In genomic region chr13:106570354-106570822, GRCh38 we compare ENCODE assay signal across 9 cellular contexts. TPM values are rescaled to one million over a fixed set of nuclear protein-coding genes. Genes with fewer than 3 reads are reported as not detected.
A peak's percentile ranks its signal among the peaks of the same experiment; 100 is the strongest.
DNase-seq lines count a peak whose midpoint lies in the region; ATAC-seq and TF ChIP-seq lines count a peak whose summit lies in the region.
"Had no signal": no experiment of that assay in that cellular context is flagged by ENCODE, and none has a peak within 500 bp of the region (broad histone marks: within the 10 kb centered on the region; RNA-seq: fewer than 3 reads in every experiment).

No MANE protein-coding gene starts in this region.

- no peak overlapping the region for H3K4me2 ChIP-seq in PC-3 (ENCODE audit: low read length)

- H3K27ac ChIP-seq in PC-3 (ENCODE audit: low read length), result no peak overlapping the region
- H3K27ac ChIP-seq: SJSA1 had no signal

- peaks cover 25% of the 10 kb centered on the region for H3K79me2 ChIP-seq in PC-3 (ENCODE audit: low read length)

- no peak overlapping the region for H2AFZ ChIP-seq in PC-3 (ENCODE audit: low read length)

- H3K9me2 ChIP-seq in PC-3 (replicated peaks; ENCODE audit: low read length), result no peaks in the 10 kb centered on the region

- H3K9me3 ChIP-seq in PC-3 (ENCODE audit: low read length), result no peaks in the 10 kb centered on the region
- H3K9me3 ChIP-seq: SJSA1 had no signal

- intact Hi-C loops in PC-3 (cut with micrococcal nuclease) (no loop called here), left ventricle myocardium superior (cut with micrococcal nuclease) (no loop called here)

- POLR2A ChIA-PET in HEK293T (lab: Yijun Ruan, JAX), result no interaction called here
- POLR2A ChIA-PET in PC-3 (lab: Charles Lee; ENCODE audit: unreplicated experiment), result no interaction called here

- H3K4me1 ChIP-seq in PC-3 (ENCODE audit: insufficient read depth, low read length), result peaks cover 15% of the 10 kb centered on the region

- no peaks in the 10 kb centered on the region for H3K27me3 ChIP-seq in PC-3 (ENCODE audit: low read length)
- H3K27me3 ChIP-seq: SJSA1 had no signal

- TF ChIP-seq CTCF in PC-3 (conservative IDR thresholded peaks at IDR 0.05; ENCODE audit: low read depth, low read length), result no peak

- CTCF ChIA-PET in HEK293T (lab: Yijun Ruan, JAX) (no interaction called here), PC-3 (lab: Charles Lee) (no interaction called here)

- H3K36me3 ChIP-seq in PC-3 (ENCODE audit: low read depth, low read length), result no peaks in the 10 kb centered on the region

- H3K9ac ChIP-seq in PC-3 (ENCODE audit: low read length), result no peak overlapping the region

- peak; percentile 14; the same call in 1 of the 2 replicates for ATAC-seq in PC-3
- peak; percentile 49 for ATAC-seq in left ventricle myocardium superior
- ATAC-seq in HG02885 (IDR thresholded peaks at IDR 0.05; ENCODE audit: poor library complexity, unreplicated experiment), result no peak

- peak; percentile 8 for DNase-seq in HEK293T (ENCODE audit: extremely low spot score)
- DNase-seq in PC-3, result no peak
- peak; percentile 56 for DNase-seq in activated effector memory CD4-positive, alpha-beta T cell treated with Interleukin-2 at 50 U/mL for 16 hours
- peak; percentile 78 for DNase-seq in left ventricle myocardium superior
- peak; percentile 32 to 45 for DNase-seq in stimulated activated CD4-positive, alpha-beta T cell treated with anti-CD3 and anti-CD28 coated beads, Interleukin-15, amount 100 ng/mL, for 1 hour (ENCODE audit: low read depth in 1 of 2, low spot score in 1 of 2)
- no peak for DNase-seq in DMS53 treated with DMSO at 0.1 percent for 48 hours (lab: John Stamatoyannopoulos, UW; ENCODE audit: unreplicated experiment)
- no peak for DNase-seq in inferior parietal cortex (ENCODE audit: extremely low spot score)

- no peak overlapping the region for H3K4me3 ChIP-seq in PC-3 (ENCODE audit: low read length)
- H3K4me3 ChIP-seq: SJSA1 had no signal

- H4K20me1 ChIP-seq in PC-3 (ENCODE audit: low read length), result peaks cover 17% of the 10 kb centered on the region

- no TSS peak for BruUV-seq in PC-3 (replicated peaks; lab: Mats Ljungman, UMichigan)

- no peaks in the 10 kb centered on the region for H3F3A ChIP-seq in PC-3 (ENCODE audit: low read length, unreplicated experiment)

TF ChIP-seq in HEK293T, 16 proteins besides CTCF, POLR2A, EP300 and RAD21:
- no peak for TF ChIP-seq ARNT (IDR thresholded peaks at IDR 0.05)
- no peak for TF ChIP-seq FOXK2 (IDR thresholded peaks at IDR 0.05)
- TF ChIP-seq SP1 (IDR thresholded peaks at IDR 0.05), result no peak
- no peak for TF ChIP-seq FOXM1 (IDR thresholded peaks at IDR 0.05; ENCODE audit: borderline replicate concordance)
- no peak for TF ChIP-seq ELF4 (IDR thresholded peaks at IDR 0.05)
- no peak for TF ChIP-seq TARDBP (IDR thresholded peaks at IDR 0.05)
- no peak for TF ChIP-seq CTBP1 (IDR thresholded peaks at IDR 0.05; ENCODE audit: borderline replicate concordance)
- TF ChIP-seq FOXA1 (IDR thresholded peaks at IDR 0.05), result no peak
- no peak for TF ChIP-seq NFRKB (IDR thresholded peaks at IDR 0.05)
- TF ChIP-seq SUZ12 (IDR thresholded peaks at IDR 0.05), result no peak
- TF ChIP-seq L3MBTL2 (conservative IDR thresholded peaks at IDR 0.05), result no peak
- no peak for TF ChIP-seq HDGF (IDR thresholded peaks at IDR 0.05; ENCODE audit: borderline replicate concordance)
- no peak for TF ChIP-seq LEF1 (IDR thresholded peaks at IDR 0.05; ENCODE audit: borderline replicate concordance)
- TF ChIP-seq BHLHE40 (IDR thresholded peaks at IDR 0.05; ENCODE audit: borderline replicate concordance), result no peak
- no peak for TF ChIP-seq ZNF384 (IDR thresholded peaks at IDR 0.05)
- no peak for TF ChIP-seq PKNOX1 (IDR thresholded peaks at IDR 0.05)

RNA-seq across cellular contexts. Expression of gene ARGLU1, which starts 2.5 kb away (rescaled TPM):
- total RNA-seq in PC-3 (2014; rRNA removed), result 31.8 and 44.3 TPM in 2 replicates
- 32.4 TPM for total RNA-seq in left ventricle myocardium superior

RNA-seq across cellular contexts. Expression of gene EFNB2, which starts 34.9 kb away (rescaled TPM):
- total RNA-seq in PC-3 (2014; rRNA removed), result 16.4 and 17.5 TPM in 2 replicates
- total RNA-seq in left ventricle myocardium superior, result 9.2 TPM

Comparison
In these comparisons a context has a peak if more than half of its experiments do, and no peak if none do; other contexts are left out.
1. DNase-seq: peak in HEK293T (single experiment), activated effector memory CD4-positive, alpha-beta T cell treated with Interleukin-2 at 50 U/mL for 16 hours (single experiment), left ventricle myocardium superior (single experiment) and stimulated activated CD4-positive, alpha-beta T cell treated with anti-CD3 and anti-CD28 coated beads, Interleukin-15, amount 100 ng/mL, for 1 hour (2 of 2); none in PC-3 (single experiment), DMS53 treated with DMSO at 0.1 percent for 48 hours (single experiment) and inferior parietal cortex (single experiment).